ENCODE assay signal across 1 cellular context in genomic region chr2:218274586-218274985, GRCh38.
TF ChIP-seq lines count a peak whose summit lies in the region.

No MANE protein-coding gene starts in this region.

TF ChIP-seq in HepG2, 621 proteins besides CTCF, POLR2A, EP300 and RAD21:
- TF ChIP-seq PHF21A (CRISPR knock-in tag; IDR thresholded peaks at IDR 0.05), result no peak
- no peak for TF ChIP-seq RBM39 (IDR thresholded peaks at IDR 0.05; ENCODE audit: low read depth, low read length, poor library complexity, severe bottlenecking)
- TF ChIP-seq ZSCAN5A (CRISPR knock-in tag; IDR thresholded peaks at IDR 0.05; ENCODE audit: borderline replicate concordance), result no peak
- TF ChIP-seq POLR2AphosphoS5 (IDR thresholded peaks at IDR 0.05; ENCODE audit: low read depth, low read length), result peak; percentile 38; the same call in 1 of the 2 replicates
- TF ChIP-seq NR2C2 (CRISPR knock-in tag; IDR thresholded peaks at IDR 0.05; ENCODE audit: borderline replicate concordance), result no peak
- no peak for TF ChIP-seq IRF9 (CRISPR knock-in tag; IDR thresholded peaks at IDR 0.05; ENCODE audit: borderline replicate concordance)
- no peak for TF ChIP-seq ZFP82 (CRISPR knock-in tag; IDR thresholded peaks at IDR 0.05; ENCODE audit: borderline replicate concordance)
- no peak for TF ChIP-seq NAIF1 (CRISPR knock-in tag; IDR thresholded peaks at IDR 0.05; ENCODE audit: borderline replicate concordance)
